ENCODE assay signal across 30 cellular contexts in the genomic region with DNA sequence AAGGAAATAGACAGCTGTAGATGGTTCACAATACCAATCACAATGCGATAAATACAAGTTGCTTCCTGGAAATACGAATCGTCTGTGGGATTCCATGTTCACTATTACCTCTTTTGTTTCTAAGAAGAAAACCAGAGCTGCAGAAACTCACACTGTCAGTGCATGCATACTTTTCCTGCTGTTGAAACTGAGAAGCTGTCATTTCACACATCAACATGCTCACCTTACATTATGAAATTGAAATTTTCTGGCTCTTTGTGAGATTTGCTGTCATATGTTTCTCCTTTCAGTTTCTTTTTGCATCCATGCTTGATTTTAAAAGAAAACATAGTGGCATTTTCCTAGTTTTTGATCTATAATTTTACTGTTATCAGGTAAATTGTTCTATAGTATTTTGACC.
"Had no signal": no experiment of that assay in that cellular context is flagged by ENCODE, and none has a peak within 500 bp of the region (broad histone marks: within the 10 kb centered on the region; RNA-seq: fewer than 3 reads in every experiment).

No MANE protein-coding gene starts in this region.

- H3K27ac ChIP-seq: ascending aorta, brain microvascular endothelial cell, coronary artery, dorsolateral prefrontal cortex, epithelial cell of prostate, esophagus squamous epithelium, gastroesophageal sphincter, heart right ventricle, hepatocyte, VCaP had no signal

- H3K4me1 Mint-ChIP-seq: activated naive CD4-positive, alpha-beta T cell treated with anti-CD3 and anti-CD28 coated beads, Interleukin-2, amount 10 ng/mL, durations not matched to agents 7 days and 5 days; activated naive CD8-positive, alpha-beta T cell treated with anti-CD3 and anti-CD28 coated beads, Interleukin-2, amount 10 ng/mL, durations not matched to agents 7 days and 5 days; central memory CD8-positive, alpha-beta T cell had no signal

- H3K4me1 ChIP-seq: ascending aorta, esophagus squamous epithelium, gastroesophageal sphincter, heart right ventricle had no signal

- H3K4me3 ChIP-seq: ascending aorta, coronary artery, dorsolateral prefrontal cortex, esophagus squamous epithelium, gastroesophageal sphincter, heart right ventricle, hepatocyte had no signal

- H3K27ac Mint-ChIP-seq: activated CD8-positive, alpha-beta T cell treated with anti-CD3 and anti-CD28 coated beads for 36 hours; activated naive CD4-positive, alpha-beta T cell treated with anti-CD3 and anti-CD28 coated beads, Interleukin-2, amount 10 ng/mL, durations not matched to agents 7 days and 5 days; activated naive CD4-positive, alpha-beta T cell treated with anti-CD3 and anti-CD28 coated beads, Interleukin-2, amount 50 U/mL, for 72 hours; activated naive CD8-positive, alpha-beta T cell treated with anti-CD3 and anti-CD28 coated beads, Interleukin-2, amount 10 ng/mL, durations not matched to agents 7 days and 5 days; activated T-cell treated with anti-CD3 and anti-CD28 coated beads, Interleukin-2, amount 50 U/mL, for 72 hours; dendritic cell treated with granulocyte-macrophage colony-stimulating factor and Interleukin-4, amounts not matched to agents 40 ng/mL and 50 ng/mL, for 4 days; WTC11 had no signal

- H2AFZ ChIP-seq: hepatocyte had no signal

- H3K9me3 Mint-ChIP-seq: activated naive CD4-positive, alpha-beta T cell treated with anti-CD3 and anti-CD28 coated beads, Interleukin-2, amount 10 ng/mL, durations not matched to agents 7 days and 5 days; activated naive CD8-positive, alpha-beta T cell treated with anti-CD3 and anti-CD28 coated beads, Interleukin-2, amount 10 ng/mL, durations not matched to agents 7 days and 5 days; dendritic cell treated with granulocyte-macrophage colony-stimulating factor and Interleukin-4, amounts not matched to agents 40 ng/mL and 50 ng/mL, for 4 days had no signal

- H3K4me2 ChIP-seq: hepatocyte had no signal

- H3K36me3 ChIP-seq: ascending aorta, brain microvascular endothelial cell, esophagus squamous epithelium, gastroesophageal sphincter, heart right ventricle had no signal

- ATAC-seq: activated CD8-positive, alpha-beta T cell treated with anti-CD3 and anti-CD28 coated beads for 36 hours; activated naive CD4-positive, alpha-beta T cell treated with anti-CD3 and anti-CD28 coated beads, Interleukin-2, amount 50 U/mL, for 72 hours; activated T-cell treated with anti-CD3 and anti-CD28 coated beads, Interleukin-2, amount 50 U/mL, for 72 hours; gastroesophageal sphincter; heart right ventricle; WTC11 had no signal

- H3K36me3 Mint-ChIP-seq: activated naive CD4-positive, alpha-beta T cell treated with anti-CD3 and anti-CD28 coated beads, Interleukin-2, amount 10 ng/mL, durations not matched to agents 7 days and 5 days; activated naive CD4-positive, alpha-beta T cell treated with anti-CD3 and anti-CD28 coated beads, Interleukin-2, amount 50 U/mL, for 72 hours; activated naive CD8-positive, alpha-beta T cell treated with anti-CD3 and anti-CD28 coated beads, Interleukin-2, amount 10 ng/mL, durations not matched to agents 7 days and 5 days had no signal

- H3K79me2 ChIP-seq: hepatocyte had no signal

- FAIRE-seq: bronchial epithelial cell, endothelial cell of umbilical vein had no signal

- H3K27me3 ChIP-seq: ascending aorta, brain microvascular endothelial cell, esophagus squamous epithelium, gastroesophageal sphincter, hepatocyte had no signal

- H3K27me3 Mint-ChIP-seq: activated CD8-positive, alpha-beta T cell treated with anti-CD3 and anti-CD28 coated beads for 36 hours; activated naive CD4-positive, alpha-beta T cell treated with anti-CD3 and anti-CD28 coated beads, Interleukin-2, amount 10 ng/mL, durations not matched to agents 7 days and 5 days; activated naive CD8-positive, alpha-beta T cell treated with anti-CD3 and anti-CD28 coated beads, Interleukin-2, amount 10 ng/mL, durations not matched to agents 7 days and 5 days; central memory CD8-positive, alpha-beta T cell; dendritic cell treated with granulocyte-macrophage colony-stimulating factor and Interleukin-4, amounts not matched to agents 40 ng/mL and 50 ng/mL, for 4 days had no signal

- H3K9me3 ChIP-seq: gastroesophageal sphincter had no signal

- H3K4me3 Mint-ChIP-seq: activated CD8-positive, alpha-beta T cell treated with anti-CD3 and anti-CD28 coated beads for 36 hours; activated naive CD4-positive, alpha-beta T cell treated with anti-CD3 and anti-CD28 coated beads, Interleukin-2, amount 10 ng/mL, durations not matched to agents 7 days and 5 days; activated naive CD8-positive, alpha-beta T cell treated with anti-CD3 and anti-CD28 coated beads, Interleukin-2, amount 10 ng/mL, durations not matched to agents 7 days and 5 days; activated T-cell treated with anti-CD3 and anti-CD28 coated beads, Interleukin-2, amount 50 U/mL, for 72 hours; central memory CD8-positive, alpha-beta T cell; dendritic cell treated with granulocyte-macrophage colony-stimulating factor and Interleukin-4, amounts not matched to agents 40 ng/mL and 50 ng/mL, for 4 days; WTC11 had no signal

- DNase-seq: activated CD4-positive, alpha-beta T cell treated with anti-CD3 and anti-CD28 coated beads for 1 hour; activated CD4-positive, alpha-beta T cell treated with anti-CD3 and anti-CD28 coated beads for 4 hours; activated CD4-positive, alpha-beta T cell treated with anti-CD3 and anti-CD28 coated beads, Interleukin-2, amount 50 U/mL, for 1 hour; activated CD4-positive, alpha-beta T cell treated with anti-CD3 and anti-CD28 coated beads, Interleukin-2, amount 50 U/mL, for 48 hours; activated CD8-positive, alpha-beta memory T cell treated with anti-CD3 and anti-CD28 coated beads for 24 hours; activated CD8-positive, alpha-beta T cell treated with anti-CD3 and anti-CD28 coated beads for 36 hours; activated gamma-delta T cell; activated naive CD4-positive, alpha-beta T cell; activated naive CD4-positive, alpha-beta T cell treated with anti-CD3 and anti-CD28 coated beads, Interleukin-2, amount 10 ng/mL, durations not matched to agents 7 days and 5 days; activated naive CD8-positive, alpha-beta T cell treated with anti-CD3 and anti-CD28 coated beads, Interleukin-2, amount 10 ng/mL, durations not matched to agents 7 days and 5 days; activated T-cell treated with anti-CD3 and anti-CD28 coated beads, Interleukin-2, amount 50 U/mL, for 72 hours; brain microvascular endothelial cell; dorsolateral prefrontal cortex; effector memory CD4-positive, alpha-beta T cell; esophagus squamous epithelium; foreskin melanocyte; heart right ventricle; T-helper 2 cell had no signal
